ENCODE assay signal across 11 cellular contexts in the genomic region with DNA sequence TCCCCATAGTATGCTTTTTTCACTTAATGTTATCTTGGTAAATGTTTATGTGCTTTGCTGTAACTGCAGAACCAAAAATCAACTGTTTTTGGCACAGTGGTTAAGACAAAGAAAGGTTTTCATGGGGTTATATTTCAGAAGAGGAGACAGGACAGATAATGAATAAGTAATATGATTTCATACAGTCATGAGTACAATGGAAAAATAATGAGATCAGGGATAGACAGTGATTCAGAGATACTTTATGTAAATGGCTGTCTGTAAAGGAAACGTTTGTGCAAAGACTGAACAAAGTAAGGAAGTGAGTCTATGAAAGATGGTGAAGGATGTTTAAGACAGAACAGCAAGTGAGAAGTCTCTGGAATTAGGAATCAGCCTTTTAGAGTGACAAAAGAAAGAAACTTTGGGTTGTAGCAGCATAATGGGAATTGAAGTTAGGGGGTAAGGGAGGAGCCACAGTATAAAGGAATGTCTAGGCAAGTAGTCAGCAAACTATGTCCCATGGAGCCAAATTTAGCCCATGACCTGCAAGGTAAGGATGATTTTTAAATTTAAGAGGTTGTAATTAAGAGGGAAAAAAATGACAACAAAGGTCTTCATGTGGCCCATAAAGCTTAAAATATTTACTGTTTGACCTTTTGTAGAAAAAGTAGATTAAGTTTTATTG. TPM values are rescaled to one million over a fixed set of nuclear protein-coding genes. Genes with fewer than 3 reads are reported as not detected.
DNase-seq lines count a peak whose midpoint lies in the region; ATAC-seq, FAIRE-seq and TF ChIP-seq lines count a peak whose summit lies in the region.
"Had no signal": no experiment of that assay in that cellular context is flagged by ENCODE, and none has a peak within 500 bp of the region (broad histone marks: within the 10 kb centered on the region; RNA-seq: fewer than 3 reads in every experiment).

No MANE protein-coding gene starts in this region.

- H3K27me3 ChIP-seq in CD8-positive, alpha-beta memory T cell (ENCODE audit: insufficient read depth, low read length, poor library complexity, severe bottlenecking): no peaks in the 10 kb centered on the region

- intact Hi-C loops in kidney (cut with DNase I): no loop called here

- H3K9me3 Mint-ChIP-seq in chondrocyte (ENCODE audit: low read depth) (no peaks in the 10 kb centered on the region), nephron progenitor cell (no peaks in the 10 kb centered on the region)
- no peaks in the 10 kb centered on the region for H3K9me3 Mint-ChIP-seq in CD8-positive, alpha-beta memory T cell
- H3K9me3 Mint-ChIP-seq: IgD-negative memory B cell had no signal

- H3K4me1 ChIP-seq in CD8-positive, alpha-beta memory T cell (ENCODE audit: insufficient read depth, low read length): no peaks in the 10 kb centered on the region
- H3K4me1 ChIP-seq in kidney (ENCODE audit: control insufficient read depth in 1 of 2, insufficient read depth in 1 of 2, low read depth in 1 of 2, low read length in 2 of 2): no peaks in the 10 kb centered on the region

- no peak overlapping the region for H3K27ac ChIP-seq in CD8-positive, alpha-beta memory T cell (ENCODE audit: low read depth, low read length)
- no peak overlapping the region for H3K27ac ChIP-seq in kidney (ENCODE audit: low read depth in 2 of 2, low read length in 2 of 2)

- H3K4me3 Mint-ChIP-seq in chondrocyte (ENCODE audit: unreplicated experiment) (no peak overlapping the region), nephron progenitor cell (no peak overlapping the region)
- H3K4me3 Mint-ChIP-seq in CD8-positive, alpha-beta memory T cell: no peak overlapping the region
- H3K4me3 Mint-ChIP-seq: IgD-negative memory B cell had no signal

- H3K27ac Mint-ChIP-seq in chondrocyte (ENCODE audit: unreplicated experiment): peak overlapping the region; percentile 15
- H3K27ac Mint-ChIP-seq in nephron progenitor cell: peak overlapping the region; percentile 7
- H3K27ac Mint-ChIP-seq in CD8-positive, alpha-beta memory T cell: peak overlapping the region in 4 of 8 donors; percentile 5 to 89 (median 22)
- H3K27ac Mint-ChIP-seq: IgD-negative memory B cell had no signal

- peaks cover 9% of the 10 kb centered on the region for H3K4me1 Mint-ChIP-seq in chondrocyte (ENCODE audit: low read depth)
- no peaks in the 10 kb centered on the region for H3K4me1 Mint-ChIP-seq in nephron progenitor cell
- peaks cover 17 to 44% (median 33%) of the 10 kb centered on the region in 3 donors for H3K4me1 Mint-ChIP-seq in CD8-positive, alpha-beta memory T cell

- DNase-seq in ELR (ENCODE audit: low read depth) (peak; percentile 36), RKO (ENCODE audit: low spot score) (peak; percentile 54), chondrocyte (ENCODE audit: low spot score) (no peak), nephron progenitor cell (no peak), kidney (no peak)
- DNase-seq in CD8-positive, alpha-beta memory T cell: no peak
- DNase-seq: NCI-H1436 treated with DMSO at 0.1 percent for 48 hours; stimulated activated naive CD4-positive, alpha-beta T cell treated with Interleukin-2 at 50 U/mL for 16 hours had no signal

- POLR2A ChIA-PET in CD8-positive, alpha-beta memory T cell (lab: Charles Lee): no interaction called here

- no peak overlapping the region for H3K9ac ChIP-seq in kidney (ENCODE audit: low read length in 2 of 2)

- H3K4me3 ChIP-seq in CD8-positive, alpha-beta memory T cell (ENCODE audit: low read length): no peak overlapping the region
- H3K4me3 ChIP-seq in kidney (ENCODE audit: low read length in 2 of 2): no peak overlapping the region
- H3K4me3 ChIP-seq: HAP-1 had no signal

- CTCF ChIA-PET in CD8-positive, alpha-beta memory T cell (lab: Charles Lee): no interaction called here

- no peak for ATAC-seq in HG02870 (IDR thresholded peaks at IDR 0.05; ENCODE audit: unreplicated experiment)

- FAIRE-seq in kidney (lab: Jason Lieb, UNC): no peak

- peaks cover 21% of the 10 kb centered on the region for H3K36me3 Mint-ChIP-seq in chondrocyte (ENCODE audit: low read depth)
- peaks cover 79% of the 10 kb centered on the region for H3K36me3 Mint-ChIP-seq in nephron progenitor cell (ENCODE audit: low read depth)
- peaks cover 0 to 73% (median 14%) of the 10 kb centered on the region in 3 donors for H3K36me3 Mint-ChIP-seq in CD8-positive, alpha-beta memory T cell

- H3K27me3 Mint-ChIP-seq in chondrocyte (ENCODE audit: low read depth) (no peaks in the 10 kb centered on the region), nephron progenitor cell (ENCODE audit: low read depth, poor library complexity) (no peaks in the 10 kb centered on the region)
- no peaks in the 10 kb centered on the region for H3K27me3 Mint-ChIP-seq in CD8-positive, alpha-beta memory T cell
- H3K27me3 Mint-ChIP-seq: IgD-negative memory B cell had no signal

- H3K36me3 ChIP-seq in CD8-positive, alpha-beta memory T cell (ENCODE audit: insufficient read depth, low read length): peaks cover 37% of the 10 kb centered on the region
- peaks cover 6 to 15% of the 10 kb centered on the region in 2 donors for H3K36me3 ChIP-seq in kidney (ENCODE audit: control insufficient read depth in 1 of 2, insufficient read depth in 2 of 2, low read length in 2 of 2)

- no peaks in the 10 kb centered on the region for H3K9me3 ChIP-seq in CD8-positive, alpha-beta memory T cell (ENCODE audit: low read length)
- no peaks in the 10 kb centered on the region for H3K9me3 ChIP-seq in kidney (ENCODE audit: control insufficient read depth in 1 of 2, low read length in 2 of 2)
- H3K9me3 ChIP-seq: HAP-1 had no signal

- TF ChIP-seq CTCF in chondrocyte (IDR thresholded peaks at IDR 0.05) (no peak), nephron progenitor cell (IDR thresholded peaks at IDR 0.05) (no peak), kidney (IDR thresholded peaks at IDR 0.05; ENCODE audit: borderline replicate concordance, extremely low read depth, insufficient read depth) (no peak)

RNA-seq across cellular contexts. Expression of a gene that starts 55.0 kb away (rescaled TPM):
- total RNA-seq in chondrocyte: 123 to 132 TPM (median 132 TPM) in 3 replicates
- 100 to 1,000 TPM; 134 to 137 TPM for total RNA-seq in CD8-positive, alpha-beta memory T cell
- polyA plus RNA-seq in CD8-positive, alpha-beta memory T cell: 49.7 TPM
- 86.6 TPM for total RNA-seq in kidney
- 15.6 TPM for polyA plus RNA-seq in kidney (ENCODE audit: insufficient read depth, low read depth, low replicate concordance)

Comparison
In these comparisons a context has a peak if more than half of its experiments do, and no peak if none do; other contexts are left out.
1. DNase-seq: peak in ELR (single experiment) and RKO (single experiment); none in chondrocyte (single experiment), nephron progenitor cell (single experiment), CD8-positive, alpha-beta memory T cell (0 of 5) and kidney (single experiment).